Comparison of ENCODE assay signal across 15 cellular contexts in the genomic region with DNA sequence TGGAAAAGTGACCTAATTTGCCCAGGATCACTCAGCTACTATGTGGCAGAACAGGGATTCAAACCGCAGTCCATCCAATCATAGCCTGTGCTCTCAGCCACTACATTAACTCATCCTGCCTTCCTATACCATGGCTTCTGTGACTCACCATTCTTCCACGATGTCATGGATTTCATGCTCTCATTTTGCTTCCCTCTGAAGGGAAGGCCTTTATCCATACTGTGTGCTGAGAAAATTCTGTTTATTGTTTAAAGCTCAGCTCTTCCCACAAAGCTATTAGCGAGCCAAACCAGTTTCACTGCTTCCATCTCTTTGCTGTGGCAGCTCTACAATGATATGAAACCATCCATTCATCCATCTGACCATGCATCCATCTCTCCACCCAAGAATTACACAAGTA.
"Had no signal": no experiment of that assay in that cellular context is flagged by ENCODE, and none has a peak within 500 bp of the region (broad histone marks: within the 10 kb centered on the region; RNA-seq: fewer than 3 reads in every experiment).

No MANE protein-coding gene starts in this region.

- H3K4me1 ChIP-seq: colonic mucosa, heart right ventricle had no signal

- ATAC-seq: activated CD4-positive, CD25-positive, alpha-beta regulatory T cell treated with anti-CD3 and anti-CD28 coated beads, Interleukin-2, amount 50 U/mL, for 24 hours; activated CD8-positive, alpha-beta memory T cell treated with anti-CD3 and anti-CD28 coated beads, Interleukin-2, amount 10 ng/mL, durations not matched to agents 7 days and 5 days; activated T-cell treated with anti-CD3 and anti-CD28 coated beads, Interleukin-2, amount 50 U/mL, for 4 hours; heart right ventricle had no signal

- DNase-seq: activated CD4-positive, alpha-beta T cell treated with anti-CD3 and anti-CD28 coated beads, Interleukin-2, amount 50 U/mL, for 48 hours; activated CD8-positive, alpha-beta memory T cell treated with anti-CD3 and anti-CD28 coated beads, Interleukin-2, amount 10 ng/mL, durations not matched to agents 7 days and 5 days; activated effector memory CD4-positive, alpha-beta T cell treated with anti-CD3 and anti-CD28 coated beads, Interleukin-2, amount 50 U/mL, for 16 hours; activated naive CD8-positive, alpha-beta T cell treated with anti-CD3 and anti-CD28 coated beads for 36 hours; activated T-cell treated with anti-CD3 and anti-CD28 coated beads, Interleukin-2, amount 50 U/mL, for 4 hours; anterior cingulate cortex; caudate nucleus; colonic mucosa; effector CD4-positive, alpha-beta T cell; heart right ventricle; ovary; SW 1271 had no signal

- H3K27ac ChIP-seq: colonic mucosa, heart right ventricle, ovary had no signal

- FAIRE-seq: islet of Langerhans had no signal

- H3K36me3 ChIP-seq: colonic mucosa, heart right ventricle, ovary had no signal

- H3K9me3 ChIP-seq: colonic mucosa, heart right ventricle, ovary had no signal

- H3K27me3 ChIP-seq: colonic mucosa, heart right ventricle, ovary had no signal

- H3K4me3 ChIP-seq: colonic mucosa, heart right ventricle, ovary, skin epidermis had no signal
